ENCODE assay signal across 10 cellular contexts in genomic region chr19:8341504-8341903, GRCh38. TPM values are rescaled to one million over a fixed set of nuclear protein-coding genes. Genes with fewer than 3 reads are reported as not detected.
DNase-seq lines count a peak whose midpoint lies in the region; ATAC-seq and TF ChIP-seq lines count a peak whose summit lies in the region.
"Not testable (repeated sequence)": the region's sequence is repeated elsewhere in the genome, so short reads cannot be mapped to it uniquely, and the experiment has no call there.
"Had no signal": no experiment of that assay in that cellular context is flagged by ENCODE, and none has a peak within 500 bp of the region (broad histone marks: within the 10 kb centered on the region; RNA-seq: fewer than 3 reads in every experiment).

No MANE protein-coding gene starts in this region.

- TF ChIP-seq RAD21 in liver (IDR thresholded peaks at IDR 0.05) = not testable (repeated sequence)

- H3K9me3 ChIP-seq in CD8-positive, alpha-beta memory T cell (ENCODE audit: low read length); liver (ENCODE audit: control insufficient read depth in 4 of 4, low read length in 3 of 4); stomach: not testable (repeated sequence)

- intact Hi-C loops in activated T-helper 1 cell treated with anti-CD3 and anti-CD28 coated beads, Interleukin-12 subunit alpha, Interleukin-12 subunit beta, Interleukin-2, Interleukin-4 antibody, amounts not matched to agents 30 ng/mL and 10 ng/mL and 1 ng/mL, durations not matched to agents 14 hours and 24 hours and 36 hours (cut with micrococcal nuclease); dorsolateral prefrontal cortex (cut with DNase I); Right ventricle myocardium inferior (cut with DNase I); stomach (cut with DNase I; ENCODE audit: low total_unique reads): not testable (repeated sequence)

- POLR2A ChIA-PET in CD8-positive, alpha-beta memory T cell (lab: Charles Lee) = not testable (repeated sequence)

- peaks cover 8 to 17% of the 10 kb centered on the region in 2 donors for H3K27me3 Mint-ChIP-seq in CD8-positive, alpha-beta memory T cell
- peaks cover 49% of the 10 kb centered on the region for H3K27me3 Mint-ChIP-seq in activated T-helper 1 cell treated with anti-CD3 and anti-CD28 coated beads, Interleukin-12 subunit alpha, Interleukin-12 subunit beta, Interleukin-2, Interleukin-4 antibody, amounts not matched to agents 30 ng/mL and 10 ng/mL and 1 ng/mL, durations not matched to agents 14 hours and 24 hours and 36 hours (ENCODE audit: insufficient read depth)
- not testable (repeated sequence) for H3K27me3 Mint-ChIP-seq in natural killer cell treated with Interleukin-12 subunit alpha and Interleukin-12 subunit beta and Interleukin-15 and Interleukin-18, amount 100 ng/mL, for 72 hours

- 90% methylated on average over 4 of the region's 4 CpGs for WGBS in liver
- WGBS in stomach, 5 donors = 89 to 96% (median 93%) methylated on average over 4 of the region's 4 CpGs

- H3K4me3 ChIP-seq in CD8-positive, alpha-beta memory T cell (ENCODE audit: low read length); liver (ENCODE audit: low read depth in 1 of 3, low read length in 3 of 3); stomach: not testable (repeated sequence)
- peak overlapping the region in 28 of 59 donors; percentile 3 to 75 (median 65) for H3K4me3 ChIP-seq in dorsolateral prefrontal cortex

- not testable (repeated sequence) for DNase-seq in CD8-positive, alpha-beta memory T cell; activated T-helper 1 cell treated with anti-CD3 and anti-CD28 coated beads, Interleukin-12 subunit alpha, Interleukin-12 subunit beta, Interleukin-2, Interleukin-4 antibody, amounts not matched to agents 30 ng/mL and 10 ng/mL and 1 ng/mL, durations not matched to agents 14 hours and 24 hours and 36 hours (ENCODE audit: low spot score); dorsolateral prefrontal cortex; stomach
- peak; percentile 45 for DNase-seq in Right ventricle myocardium inferior (ENCODE audit: missing footprints)
- peak; percentile 25 for DNase-seq in natural killer cell treated with Interleukin-12 subunit alpha and Interleukin-12 subunit beta and Interleukin-15 and Interleukin-18, amount 100 ng/mL, for 72 hours (ENCODE audit: low spot score)

- H3K27me3 ChIP-seq in CD8-positive, alpha-beta memory T cell (ENCODE audit: insufficient read depth, low read length, poor library complexity, severe bottlenecking); liver (ENCODE audit: control insufficient read depth in 4 of 4, insufficient read depth in 4 of 4, low read length in 3 of 4): not testable (repeated sequence)
- H3K27me3 ChIP-seq in dorsolateral prefrontal cortex (peaks cover 0 to 38% (median 10%) of the 10 kb centered on the region in 45 donors), stomach (peaks cover 0 to 84% (median 15%) of the 10 kb centered on the region in 3 donors)

- not testable (repeated sequence) for TF ChIP-seq POLR2A in stomach (IDR thresholded peaks at IDR 0.05)

- CTCF ChIA-PET in CD8-positive, alpha-beta memory T cell (lab: Charles Lee) = interaction anchor here (1.3 kb wide), 1 partner anchor 72 kb away, joined by 3 read pairs; the partner anchor contains the start of gene MARCHF2

- H3K4me3 Mint-ChIP-seq in CD8-positive, alpha-beta memory T cell = peak overlapping the region in 6 of 7 donors; percentile 19 to 82 (median 68)
- peak overlapping the region; percentile 37 for H3K4me3 Mint-ChIP-seq in activated T-helper 1 cell treated with anti-CD3 and anti-CD28 coated beads, Interleukin-12 subunit alpha, Interleukin-12 subunit beta, Interleukin-2, Interleukin-4 antibody, amounts not matched to agents 30 ng/mL and 10 ng/mL and 1 ng/mL, durations not matched to agents 14 hours and 24 hours and 36 hours
- H3K4me3 Mint-ChIP-seq in natural killer cell treated with Interleukin-12 subunit alpha and Interleukin-12 subunit beta and Interleukin-15 and Interleukin-18, amount 100 ng/mL, for 72 hours = peak overlapping the region; percentile 3

- H3K9ac ChIP-seq in liver (ENCODE audit: low read depth in 1 of 2, low read length in 2 of 2) = not testable (repeated sequence)

- peak overlapping the region in 4 of 8 donors; percentile 14 to 85 (median 58) for H3K27ac Mint-ChIP-seq in CD8-positive, alpha-beta memory T cell
- not testable (repeated sequence) for H3K27ac Mint-ChIP-seq in activated T-helper 1 cell treated with anti-CD3 and anti-CD28 coated beads, Interleukin-12 subunit alpha, Interleukin-12 subunit beta, Interleukin-2, Interleukin-4 antibody, amounts not matched to agents 30 ng/mL and 10 ng/mL and 1 ng/mL, durations not matched to agents 14 hours and 24 hours and 36 hours; natural killer cell treated with Interleukin-12 subunit alpha and Interleukin-12 subunit beta and Interleukin-15 and Interleukin-18, amount 100 ng/mL, for 72 hours

- H3K27ac ChIP-seq in CD8-positive, alpha-beta memory T cell (ENCODE audit: low read depth, low read length) = not testable (repeated sequence)
- H3K27ac ChIP-seq in dorsolateral prefrontal cortex (peak overlapping the region in 39 of 59 donors; percentile 2 to 91 (median 65)), liver (ENCODE audit: low read depth in 1 of 2, low read length in 2 of 2) (peak overlapping the region; percentile 56 to 83), stomach (peak overlapping the region in 4 of 5 donors; percentile 4 to 85 (median 81))

- H3K4me1 ChIP-seq in CD8-positive, alpha-beta memory T cell (ENCODE audit: insufficient read depth, low read length) = not testable (repeated sequence)
- H3K4me1 ChIP-seq in liver (ENCODE audit: control insufficient read depth in 4 of 4, insufficient read depth in 4 of 4, low read length in 3 of 4) (peaks cover 0 to 14% (median 9%) of the 10 kb centered on the region in 4 donors), stomach (peaks cover 10 to 19% (median 14%) of the 10 kb centered on the region in 4 donors)

- not testable (repeated sequence) for H3K36me3 ChIP-seq in CD8-positive, alpha-beta memory T cell (ENCODE audit: insufficient read depth, low read length); liver (ENCODE audit: control insufficient read depth in 4 of 4, insufficient read depth in 3 of 4, low read depth in 1 of 4, low read length in 3 of 4); stomach

- not testable (repeated sequence) for ATAC-seq in Right ventricle myocardium inferior; natural killer cell treated with Interleukin-12 subunit alpha and Interleukin-12 subunit beta and Interleukin-15 and Interleukin-18, amount 100 ng/mL, for 72 hours

- TF ChIP-seq EP300 in stomach (IDR thresholded peaks at IDR 0.05) = not testable (repeated sequence)

- H3K9me3 Mint-ChIP-seq in CD8-positive, alpha-beta memory T cell; activated T-helper 1 cell treated with anti-CD3 and anti-CD28 coated beads, Interleukin-12 subunit alpha, Interleukin-12 subunit beta, Interleukin-2, Interleukin-4 antibody, amounts not matched to agents 30 ng/mL and 10 ng/mL and 1 ng/mL, durations not matched to agents 14 hours and 24 hours and 36 hours; natural killer cell treated with Interleukin-12 subunit alpha and Interleukin-12 subunit beta and Interleukin-15 and Interleukin-18, amount 100 ng/mL, for 72 hours: not testable (repeated sequence)

- peaks cover 10 to 18% (median 11%) of the 10 kb centered on the region in 3 donors for H3K4me1 Mint-ChIP-seq in CD8-positive, alpha-beta memory T cell
- H3K4me1 Mint-ChIP-seq in activated T-helper 1 cell treated with anti-CD3 and anti-CD28 coated beads, Interleukin-12 subunit alpha, Interleukin-12 subunit beta, Interleukin-2, Interleukin-4 antibody, amounts not matched to agents 30 ng/mL and 10 ng/mL and 1 ng/mL, durations not matched to agents 14 hours and 24 hours and 36 hours (ENCODE audit: low read depth) = not testable (repeated sequence)
- H3K4me1 Mint-ChIP-seq in natural killer cell treated with Interleukin-12 subunit alpha and Interleukin-12 subunit beta and Interleukin-15 and Interleukin-18, amount 100 ng/mL, for 72 hours (ENCODE audit: low read depth in 2 of 2) = peaks cover 7 to 11% of the 10 kb centered on the region in 2 donors

- H3K36me3 Mint-ChIP-seq in CD8-positive, alpha-beta memory T cell; activated T-helper 1 cell treated with anti-CD3 and anti-CD28 coated beads, Interleukin-12 subunit alpha, Interleukin-12 subunit beta, Interleukin-2, Interleukin-4 antibody, amounts not matched to agents 30 ng/mL and 10 ng/mL and 1 ng/mL, durations not matched to agents 14 hours and 24 hours and 36 hours (ENCODE audit: low read depth); natural killer cell treated with Interleukin-12 subunit alpha and Interleukin-12 subunit beta and Interleukin-15 and Interleukin-18, amount 100 ng/mL, for 72 hours: not testable (repeated sequence)

- TF ChIP-seq CTCF in dorsolateral prefrontal cortex (IDR thresholded peaks at IDR 0.05 in 54 of 56, conservative IDR thresholded peaks at IDR 0.05 in 2 of 56; ENCODE audit: low read depth in 1 of 56, partially characterized antibody in 56 of 56); liver (IDR thresholded peaks at IDR 0.05; ENCODE audit: low read depth, low read length, missing input control); stomach (IDR thresholded peaks at IDR 0.05): not testable (repeated sequence)

RNA-seq across cellular contexts. Expression of gene KANK3, which starts 1.6 kb away (rescaled TPM):
- 1 to 10 TPM in 1 of 2 experiments, under 1 TPM in 1; 0.97 to 1.1 TPM for total RNA-seq in CD8-positive, alpha-beta memory T cell
- polyA plus RNA-seq in CD8-positive, alpha-beta memory T cell = 3.6 TPM
- total RNA-seq in activated T-helper 1 cell treated with anti-CD3 and anti-CD28 coated beads, Interleukin-12 subunit alpha, Interleukin-12 subunit beta, Interleukin-2, Interleukin-4 antibody, amounts not matched to agents 30 ng/mL and 10 ng/mL and 1 ng/mL, durations not matched to agents 14 hours and 24 hours and 36 hours = 0.86 and 1.4 TPM in 2 replicates
- total RNA-seq in dorsolateral prefrontal cortex = 10 to 100 TPM in 66 of 120 experiments, 1 to 10 TPM in 54; 4.7 to 29.3 (median 10.7) TPM
- 20.5 TPM for total RNA-seq in Right ventricle myocardium inferior
- 1 to 10 TPM; 3.3 to 4.5 TPM for total RNA-seq in liver
- 1 to 10 TPM in 1 of 2 donors, under 1 TPM in 1; 0.44 to 3.6 TPM for polyA plus RNA-seq in liver
- 1 to 10 TPM; 1.5 to 4.4 TPM for total RNA-seq in natural killer cell treated with Interleukin-12 subunit alpha and Interleukin-12 subunit beta and Interleukin-15 and Interleukin-18, amount 100 ng/mL, for 72 hours
- total RNA-seq in stomach = 10 to 100 TPM in 2 of 5 donors, 1 to 10 TPM in 2, not detected in 1; 4.4 to 72.4 (median 8.8) TPM
- polyA plus RNA-seq in stomach = 10 to 100 TPM in 1 of 3 donors, 1 to 10 TPM in 2; 4.8 to 10.7 (median 7.1) TPM
- total RNA-seq: Calu3, HT1080 had no signal
- polyA plus RNA-seq: IgD-negative memory B cell had no signal

RNA-seq across cellular contexts. Expression of gene RPS28, which starts 20.2 kb away (rescaled TPM):
- 1,000 to 10,000 TPM; 2,153 to 2,200 TPM for total RNA-seq in CD8-positive, alpha-beta memory T cell
- 2,694 TPM for polyA plus RNA-seq in CD8-positive, alpha-beta memory T cell
- total RNA-seq in activated T-helper 1 cell treated with anti-CD3 and anti-CD28 coated beads, Interleukin-12 subunit alpha, Interleukin-12 subunit beta, Interleukin-2, Interleukin-4 antibody, amounts not matched to agents 30 ng/mL and 10 ng/mL and 1 ng/mL, durations not matched to agents 14 hours and 24 hours and 36 hours = 1,836 and 1,872 TPM in 2 replicates
- 100 to 1,000 TPM; 395 to 973 (median 613) TPM for total RNA-seq in dorsolateral prefrontal cortex
- total RNA-seq in Right ventricle myocardium inferior = 1,212 TPM
- 100 to 1,000 TPM in 1 of 2 donors, 10 to 100 TPM in 1; 74.7 to 205 TPM for total RNA-seq in liver
- 100 to 1,000 TPM; 324 to 467 TPM for polyA plus RNA-seq in liver
- total RNA-seq in natural killer cell treated with Interleukin-12 subunit alpha and Interleukin-12 subunit beta and Interleukin-15 and Interleukin-18, amount 100 ng/mL, for 72 hours = 1,000 to 10,000 TPM; 1,268 to 1,635 TPM
- 1,000 to 10,000 TPM in 2 of 5 donors, 100 to 1,000 TPM in 3; 335 to 2,088 (median 520) TPM for total RNA-seq in stomach
- polyA plus RNA-seq in stomach = 1,000 to 10,000 TPM in 1 of 3 donors, 100 to 1,000 TPM in 2; 778 to 1,474 (median 861) TPM

RNA-seq across cellular contexts. Expression of gene NDUFA7, which starts 20.3 kb away (rescaled TPM):
- 10 to 100 TPM; 86.0 to 93.3 TPM for total RNA-seq in CD8-positive, alpha-beta memory T cell
- polyA plus RNA-seq in CD8-positive, alpha-beta memory T cell = 121 TPM
- total RNA-seq in activated T-helper 1 cell treated with anti-CD3 and anti-CD28 coated beads, Interleukin-12 subunit alpha, Interleukin-12 subunit beta, Interleukin-2, Interleukin-4 antibody, amounts not matched to agents 30 ng/mL and 10 ng/mL and 1 ng/mL, durations not matched to agents 14 hours and 24 hours and 36 hours = 51.1 and 51.8 TPM in 2 replicates
- total RNA-seq in dorsolateral prefrontal cortex = 10 to 100 TPM; 16.2 to 82.8 (median 42.0) TPM
- 129 TPM for total RNA-seq in Right ventricle myocardium inferior
- 10 to 100 TPM; 19.6 to 26.1 TPM for total RNA-seq in liver
- polyA plus RNA-seq in liver = 100 to 1,000 TPM in 1 of 2 donors, 10 to 100 TPM in 1; 85.2 to 101 TPM
- 10 to 100 TPM; 31.2 to 42.2 TPM for total RNA-seq in natural killer cell treated with Interleukin-12 subunit alpha and Interleukin-12 subunit beta and Interleukin-15 and Interleukin-18, amount 100 ng/mL, for 72 hours
- total RNA-seq in stomach = 10 to 100 TPM in 2 of 5 donors, 1 to 10 TPM in 3; 3.6 to 13.8 (median 9.6) TPM
- polyA plus RNA-seq in stomach = 100 to 1,000 TPM; 127 to 171 (median 150) TPM

RNA-seq across cellular contexts. Expression of gene ANGPTL4, which starts 22.5 kb away (rescaled TPM):
- total RNA-seq in CD8-positive, alpha-beta memory T cell = not detected
- polyA plus RNA-seq in CD8-positive, alpha-beta memory T cell = 0.28 TPM
- 2.3 and 3.8 TPM in 2 replicates for total RNA-seq in activated T-helper 1 cell treated with anti-CD3 and anti-CD28 coated beads, Interleukin-12 subunit alpha, Interleukin-12 subunit beta, Interleukin-2, Interleukin-4 antibody, amounts not matched to agents 30 ng/mL and 10 ng/mL and 1 ng/mL, durations not matched to agents 14 hours and 24 hours and 36 hours
- total RNA-seq in dorsolateral prefrontal cortex (100 to 1,000 TPM in 14 of 120 experiments, 10 to 100 TPM in 104, 1 to 10 TPM in 2; 5.9 to 298 (median 35.7) TPM), Right ventricle myocardium inferior (24.6 TPM), liver (100 to 1,000 TPM in 1 of 2 donors, under 1 TPM in 1; 0.65 to 144 TPM), stomach (100 to 1,000 TPM in 1 of 5 donors, 10 to 100 TPM in 2, 1 to 10 TPM in 2; 4.8 to 276 (median 19.8) TPM)
- polyA plus RNA-seq in liver (100 to 1,000 TPM in 1 of 2 donors, 10 to 100 TPM in 1; 25.2 to 118 TPM), stomach (10 to 100 TPM in 2 of 3 donors, 1 to 10 TPM in 1; 4.1 to 62.9 (median 22.9) TPM)
- total RNA-seq in natural killer cell treated with Interleukin-12 subunit alpha and Interleukin-12 subunit beta and Interleukin-15 and Interleukin-18, amount 100 ng/mL, for 72 hours = 1 to 10 TPM in 1 of 2 donors, not detected in 1; 1.8 TPM
- total RNA-seq: HT1080 had no signal
- polyA plus RNA-seq: IgD-negative memory B cell had no signal

RNA-seq across cellular contexts. Expression of gene CD320, which starts 33.3 kb away (rescaled TPM):
- total RNA-seq in CD8-positive, alpha-beta memory T cell = 10 to 100 TPM; 93.7 to 97.6 TPM
- polyA plus RNA-seq in CD8-positive, alpha-beta memory T cell = 58.6 TPM
- 122 and 126 TPM in 2 replicates for total RNA-seq in activated T-helper 1 cell treated with anti-CD3 and anti-CD28 coated beads, Interleukin-12 subunit alpha, Interleukin-12 subunit beta, Interleukin-2, Interleukin-4 antibody, amounts not matched to agents 30 ng/mL and 10 ng/mL and 1 ng/mL, durations not matched to agents 14 hours and 24 hours and 36 hours
- total RNA-seq in dorsolateral prefrontal cortex (10 to 100 TPM; 20.4 to 47.3 (median 28.9) TPM), Right ventricle myocardium inferior (32.9 TPM), liver (10 to 100 TPM in 1 of 2 donors, 1 to 10 TPM in 1; 6.7 to 10.9 TPM), stomach (100 to 1,000 TPM in 1 of 5 donors, 10 to 100 TPM in 4; 13.0 to 108 (median 19.1) TPM)
- polyA plus RNA-seq in liver (10 to 100 TPM; 14.3 to 18.0 TPM), stomach (10 to 100 TPM; 24.7 to 32.1 (median 27.0) TPM)
- 100 to 1,000 TPM in 1 of 2 donors, 10 to 100 TPM in 1; 45.2 to 110 TPM for total RNA-seq in natural killer cell treated with Interleukin-12 subunit alpha and Interleukin-12 subunit beta and Interleukin-15 and Interleukin-18, amount 100 ng/mL, for 72 hours

Comparison
In these comparisons a context has a peak if more than half of its experiments do, and no peak if none do; other contexts are left out.
1. H3K4me3 Mint-ChIP-seq: peak in every context shown above with its lines; median percentile 68 in CD8-positive, alpha-beta memory T cell; 37 in activated T-helper 1 cell treated with anti-CD3 and anti-CD28 coated beads, Interleukin-12 subunit alpha, Interleukin-12 subunit beta, Interleukin-2, Interleukin-4 antibody, amounts not matched to agents 30 ng/mL and 10 ng/mL and 1 ng/mL, durations not matched to agents 14 hours and 24 hours and 36 hours; 3 in natural killer cell treated with Interleukin-12 subunit alpha and Interleukin-12 subunit beta and Interleukin-15 and Interleukin-18, amount 100 ng/mL, for 72 hours.